Comparison of ENCODE assay signal across 15 cellular contexts in genomic region chr4:79886557-79886956, GRCh38.
DNase-seq lines count a peak whose midpoint lies in the region; ATAC-seq and TF ChIP-seq lines count a peak whose summit lies in the region.
"Had no signal": no experiment of that assay in that cellular context is flagged by ENCODE, and none has a peak within 500 bp of the region (broad histone marks: within the 10 kb centered on the region; RNA-seq: fewer than 3 reads in every experiment).

No MANE protein-coding gene starts in this region.

- H3K27me3 ChIP-seq in left ventricle myocardium inferior (ENCODE audit: low read depth) (no peaks in the 10 kb centered on the region), adipocyte (replicated peaks; ENCODE audit: control insufficient read depth, insufficient read depth, low read length) (no peaks in the 10 kb centered on the region)

- H3K27ac ChIP-seq in left ventricle myocardium inferior (replicated peaks) = no peak overlapping the region

- intact Hi-C loops in Right ventricle myocardium inferior (cut with DNase I) = no loop called here
- intact Hi-C loops in left ventricle myocardium inferior (cut with micrococcal nuclease) = no loop called here
- intact Hi-C loops in sciatic nerve (cut with DNase I) = no loop called here

- H3K4me1 ChIP-seq in left ventricle myocardium inferior (no peaks in the 10 kb centered on the region), adipocyte (ENCODE audit: control insufficient read depth, insufficient read depth, low read length) (peaks cover 20% of the 10 kb centered on the region)

- H3K9ac ChIP-seq in adipocyte (ENCODE audit: low read length) = peak overlapping the region; percentile 25

- H3K4me3 ChIP-seq in left ventricle myocardium inferior (no peak overlapping the region), adipocyte (ENCODE audit: low read length) (peak overlapping the region; percentile 41)

- TF ChIP-seq CTCF in left ventricle myocardium inferior (IDR thresholded peaks at IDR 0.05; ENCODE audit: borderline replicate concordance) = no peak

- DNase-seq in Right ventricle myocardium inferior (ENCODE audit: missing footprints) = no peak
- no peak for DNase-seq in left ventricle myocardium inferior
- no peak for DNase-seq in adipocyte (ENCODE audit: low read depth)
- peak; percentile 3 for DNase-seq in fibroblast of gingiva (ENCODE audit: low read depth)
- DNase-seq in sciatic nerve (ENCODE audit: low spot score) = no peak
- no peak for DNase-seq in NCI-H748 treated with DMSO at 0.1 percent for 48 hours (lab: John Stamatoyannopoulos, UW)
- DNase-seq in NCI-H128 (lab: John Stamatoyannopoulos, UW; ENCODE audit: unreplicated experiment) = no peak
- no peak for DNase-seq in stimulated activated CD4-positive, alpha-beta T cell treated with anti-CD3 and anti-CD28 coated beads, Interleukin-4, amount 100 ng/mL, for 4 hours
- DNase-seq: ACHN; C1 segment of cervical spinal cord; CD4-positive, alpha-beta T cell; DMS53; GF-D8; GOT3; H9 had no signal

- H3K36me3 ChIP-seq in left ventricle myocardium inferior = no peaks in the 10 kb centered on the region
- H3K36me3 ChIP-seq in adipocyte (ENCODE audit: control insufficient read depth, insufficient read depth, low read length, severe bottlenecking) = no peaks in the 10 kb centered on the region

- ATAC-seq in Right ventricle myocardium inferior = peak; percentile 67
- peak; percentile 69 for ATAC-seq in sciatic nerve

- H3K9me3 ChIP-seq in left ventricle myocardium inferior (replicated peaks) = no peaks in the 10 kb centered on the region
- H3K9me3 ChIP-seq in adipocyte (ENCODE audit: control insufficient read depth, low read length) = no peaks in the 10 kb centered on the region
